Comparison of ENCODE assay signal across 8 cellular contexts in genomic region chr5:76175051-76175666, GRCh38.
A peak's percentile ranks its signal among the peaks of the same experiment; 100 is the strongest.
DNase-seq lines count a peak whose midpoint lies in the region; ATAC-seq and TF ChIP-seq lines count a peak whose summit lies in the region.

No MANE protein-coding gene starts in this region.

- H3K27me3 Mint-ChIP-seq in CD8-positive, alpha-beta T cell (ENCODE audit: low read depth): no peaks in the 10 kb centered on the region

- no peaks in the 10 kb centered on the region for H3K9me3 Mint-ChIP-seq in CD8-positive, alpha-beta T cell

- H3K4me3 Mint-ChIP-seq in CD8-positive, alpha-beta T cell: peak overlapping the region; percentile 22

- DNase-seq in CD8-positive, alpha-beta T cell: peak; percentile 23 to 66 (median 40)
- peak; percentile 76 for DNase-seq in KBM-7
- DNase-seq in SKM-1 (lab: John Stamatoyannopoulos, UW; ENCODE audit: unreplicated experiment): peak; percentile 61
- peak; percentile 3 for DNase-seq in activated naive CD8-positive, alpha-beta T cell treated with anti-CD3 and anti-CD28 coated beads, Interleukin-2, amount 50 U/mL, for 16 hours (ENCODE audit: low read depth, low spot score)
- peak; percentile 77 for DNase-seq in iPS-NIHi11 (ENCODE audit: low spot score)
- peak; percentile 43 for DNase-seq in stimulated activated CD4-positive, alpha-beta T cell treated with anti-CD3 and anti-CD28 coated beads, Interleukin-4, amount 100 ng/mL, for 1 hour
- no peak for DNase-seq in dedifferentiated amniotic fluid mesenchymal stem cell (ENCODE audit: extremely low spot score)

- H3K27me3 ChIP-seq in CD8-positive, alpha-beta T cell (ENCODE audit: insufficient read depth, low read length): no peaks in the 10 kb centered on the region

- H3K27ac Mint-ChIP-seq in CD8-positive, alpha-beta T cell: no peak overlapping the region

- CTCF ChIA-PET in CD8-positive, alpha-beta T cell (lab: Charles Lee): interaction anchor here (0.6 to 2.7 kb wide), 27 partner anchors 9 to 417 kb away, joined by 3 to 36 read pairs (median 4); no protein-coding TSS in a partner anchor

- POLR2A ChIA-PET in CD8-positive, alpha-beta T cell (lab: Charles Lee): no interaction called here

- H3K36me3 Mint-ChIP-seq in CD8-positive, alpha-beta T cell: no peaks in the 10 kb centered on the region

- peak; percentile 87 for TF ChIP-seq CTCF in CD8-positive, alpha-beta T cell (IDR thresholded peaks at IDR 0.05)

- no peak overlapping the region for H3K4me3 ChIP-seq in CD8-positive, alpha-beta T cell (ENCODE audit: low read depth, low read length)

- no peak overlapping the region for H3K27ac ChIP-seq in CD8-positive, alpha-beta T cell (ENCODE audit: low read depth, low read length)

- H3K4me1 ChIP-seq in CD8-positive, alpha-beta T cell (ENCODE audit: insufficient read depth, low read length): peaks cover 11% of the 10 kb centered on the region

- H3K36me3 ChIP-seq in CD8-positive, alpha-beta T cell (ENCODE audit: insufficient read depth, low read length): no peaks in the 10 kb centered on the region

- H3K9me3 ChIP-seq in CD8-positive, alpha-beta T cell (ENCODE audit: low read length): no peaks in the 10 kb centered on the region

- in situ Hi-C loops in KBM-7 (cut with MboI; ENCODE audit: low pct_unique_long_range_greater_than_20kb, low sequenced_read_pairs): no loop called here

- peak; percentile 49 for ATAC-seq in CD8-positive, alpha-beta T cell
- ATAC-seq in GM19324 (IDR thresholded peaks at IDR 0.05; ENCODE audit: low FRiP score, unreplicated experiment): peak; percentile 69

- intact Hi-C loops in CD8-positive, alpha-beta T cell (cut with DNase I, micrococcal nuclease): no loop called here

- H3K4me1 Mint-ChIP-seq in CD8-positive, alpha-beta T cell (ENCODE audit: low read depth): peaks cover 14% of the 10 kb centered on the region
